In the genomic region with DNA sequence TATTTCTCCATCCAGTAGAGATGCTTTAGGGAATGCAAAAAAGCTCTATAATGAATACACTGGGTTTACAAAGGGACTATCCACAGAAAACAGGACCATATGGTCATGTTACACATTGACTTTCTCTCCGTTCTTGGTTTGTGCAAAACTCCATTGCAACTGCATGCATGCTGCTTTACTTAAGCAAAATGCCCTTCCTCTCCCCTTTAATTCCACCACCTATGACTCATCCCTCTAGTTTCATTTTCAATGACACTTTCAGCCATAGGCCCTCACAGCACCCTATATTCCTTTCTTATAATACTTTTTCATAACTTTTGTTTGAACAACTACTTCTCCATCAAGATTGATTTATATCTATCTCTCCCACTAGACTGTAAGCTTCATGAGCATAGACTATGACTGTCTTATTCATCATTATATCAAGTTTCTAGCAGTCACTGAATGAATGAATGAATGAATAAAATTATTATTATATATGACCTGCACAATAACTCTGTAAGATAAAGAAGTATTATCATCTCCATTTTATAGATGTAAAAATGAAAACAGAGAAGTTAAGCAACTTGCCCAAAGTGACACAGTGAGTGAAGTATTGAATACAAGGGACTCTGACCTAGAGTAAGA, we compare ENCODE assay signal across 1 cellular context.
A peak's percentile ranks its signal among the peaks of the same experiment; 100 is the strongest.
TF ChIP-seq lines count a peak whose summit lies in the region.

No MANE protein-coding gene starts in this region.

TF ChIP-seq in GM12878, 131 proteins besides CTCF, POLR2A, EP300 and RAD21 (continued from another document and continues in another):
- TF ChIP-seq, protein P1, sequence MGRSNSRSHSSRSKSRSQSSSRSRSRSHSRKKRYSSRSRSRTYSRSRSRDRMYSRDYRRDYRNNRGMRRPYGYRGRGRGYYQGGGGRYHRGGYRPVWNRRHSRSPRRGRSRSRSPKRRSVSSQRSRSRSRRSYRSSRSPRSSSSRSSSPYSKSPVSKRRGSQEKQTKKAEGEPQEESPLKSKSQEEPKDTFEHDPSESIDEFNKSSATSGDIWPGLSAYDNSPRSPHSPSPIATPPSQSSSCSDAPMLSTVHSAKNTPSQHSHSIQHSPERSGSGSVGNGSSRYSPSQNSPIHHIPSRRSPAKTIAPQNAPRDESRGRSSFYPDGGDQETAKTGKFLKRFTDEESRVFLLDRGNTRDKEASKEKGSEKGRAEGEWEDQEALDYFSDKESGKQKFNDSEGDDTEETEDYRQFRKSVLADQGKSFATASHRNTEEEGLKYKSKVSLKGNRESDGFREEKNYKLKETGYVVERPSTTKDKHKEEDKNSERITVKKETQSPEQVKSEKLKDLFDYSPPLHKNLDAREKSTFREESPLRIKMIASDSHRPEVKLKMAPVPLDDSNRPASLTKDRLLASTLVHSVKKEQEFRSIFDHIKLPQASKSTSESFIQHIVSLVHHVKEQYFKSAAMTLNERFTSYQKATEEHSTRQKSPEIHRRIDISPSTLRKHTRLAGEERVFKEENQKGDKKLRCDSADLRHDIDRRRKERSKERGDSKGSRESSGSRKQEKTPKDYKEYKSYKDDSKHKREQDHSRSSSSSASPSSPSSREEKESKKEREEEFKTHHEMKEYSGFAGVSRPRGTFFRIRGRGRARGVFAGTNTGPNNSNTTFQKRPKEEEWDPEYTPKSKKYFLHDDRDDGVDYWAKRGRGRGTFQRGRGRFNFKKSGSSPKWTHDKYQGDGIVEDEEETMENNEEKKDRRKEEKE (IDR thresholded peaks at IDR 0.05), result no peak
- TF ChIP-seq RBBP5 (conservative IDR thresholded peaks at IDR 0.05), result no peak
- TF ChIP-seq, protein P2, sequence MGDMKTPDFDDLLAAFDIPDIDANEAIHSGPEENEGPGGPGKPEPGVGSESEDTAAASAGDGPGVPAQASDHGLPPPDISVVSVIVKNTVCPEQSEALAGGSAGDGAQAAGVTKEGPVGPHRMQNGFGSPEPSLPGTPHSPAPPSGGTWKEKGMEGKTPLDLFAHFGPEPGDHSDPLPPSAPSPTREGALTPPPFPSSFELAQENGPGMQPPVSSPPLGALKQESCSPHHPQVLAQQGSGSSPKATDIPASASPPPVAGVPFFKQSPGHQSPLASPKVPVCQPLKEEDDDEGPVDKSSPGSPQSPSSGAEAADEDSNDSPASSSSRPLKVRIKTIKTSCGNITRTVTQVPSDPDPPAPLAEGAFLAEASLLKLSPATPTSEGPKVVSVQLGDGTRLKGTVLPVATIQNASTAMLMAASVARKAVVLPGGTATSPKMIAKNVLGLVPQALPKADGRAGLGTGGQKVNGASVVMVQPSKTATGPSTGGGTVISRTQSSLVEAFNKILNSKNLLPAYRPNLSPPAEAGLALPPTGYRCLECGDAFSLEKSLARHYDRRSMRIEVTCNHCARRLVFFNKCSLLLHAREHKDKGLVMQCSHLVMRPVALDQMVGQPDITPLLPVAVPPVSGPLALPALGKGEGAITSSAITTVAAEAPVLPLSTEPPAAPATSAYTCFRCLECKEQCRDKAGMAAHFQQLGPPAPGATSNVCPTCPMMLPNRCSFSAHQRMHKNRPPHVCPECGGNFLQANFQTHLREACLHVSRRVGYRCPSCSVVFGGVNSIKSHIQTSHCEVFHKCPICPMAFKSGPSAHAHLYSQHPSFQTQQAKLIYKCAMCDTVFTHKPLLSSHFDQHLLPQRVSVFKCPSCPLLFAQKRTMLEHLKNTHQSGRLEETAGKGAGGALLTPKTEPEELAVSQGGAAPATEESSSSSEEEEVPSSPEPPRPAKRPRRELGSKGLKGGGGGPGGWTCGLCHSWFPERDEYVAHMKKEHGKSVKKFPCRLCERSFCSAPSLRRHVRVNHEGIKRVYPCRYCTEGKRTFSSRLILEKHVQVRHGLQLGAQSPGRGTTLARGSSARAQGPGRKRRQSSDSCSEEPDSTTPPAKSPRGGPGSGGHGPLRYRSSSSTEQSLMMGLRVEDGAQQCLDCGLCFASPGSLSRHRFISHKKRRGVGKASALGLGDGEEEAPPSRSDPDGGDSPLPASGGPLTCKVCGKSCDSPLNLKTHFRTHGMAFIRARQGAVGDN (IDR thresholded peaks at IDR 0.05), result no peak
- no peak for TF ChIP-seq BACH1 (IDR thresholded peaks at IDR 0.05; ENCODE audit: borderline replicate concordance)
- peak; percentile 84 to 90 for TF ChIP-seq IKZF2 (IDR thresholded peaks at IDR 0.05)
- TF ChIP-seq NR2F1 (conservative IDR thresholded peaks at IDR 0.05), result 0 out of 2 replicates have a peak, but pooled peaks have one; percentile 41
- no peak for TF ChIP-seq NR2C2 (IDR thresholded peaks at IDR 0.05; ENCODE audit: borderline replicate concordance, control insufficient read depth, insufficient read length, low read depth)
- no peak for TF ChIP-seq CREB1 (IDR thresholded peaks at IDR 0.05; ENCODE audit: low read depth)
- no peak for TF ChIP-seq HDAC2 (IDR thresholded peaks at IDR 0.05)
- TF ChIP-seq SIN3A (IDR thresholded peaks at IDR 0.05; ENCODE audit: low read depth, low read length), result no peak
- peak in 1 of 2 experiments; percentile 35; a peak in 1 of 4 replicates for TF ChIP-seq ETV6 (conservative IDR thresholded peaks at IDR 0.05 in 1 of 2, IDR thresholded peaks at IDR 0.05 in 1 of 2; ENCODE audit: borderline replicate concordance in 1 of 2, low read depth in 1 of 2)
- no peak for TF ChIP-seq ZBED1 (IDR thresholded peaks at IDR 0.05; ENCODE audit: borderline replicate concordance)
- peak; percentile 78 for TF ChIP-seq EED (IDR thresholded peaks at IDR 0.05; ENCODE audit: low read depth)
- TF ChIP-seq, protein P3, sequence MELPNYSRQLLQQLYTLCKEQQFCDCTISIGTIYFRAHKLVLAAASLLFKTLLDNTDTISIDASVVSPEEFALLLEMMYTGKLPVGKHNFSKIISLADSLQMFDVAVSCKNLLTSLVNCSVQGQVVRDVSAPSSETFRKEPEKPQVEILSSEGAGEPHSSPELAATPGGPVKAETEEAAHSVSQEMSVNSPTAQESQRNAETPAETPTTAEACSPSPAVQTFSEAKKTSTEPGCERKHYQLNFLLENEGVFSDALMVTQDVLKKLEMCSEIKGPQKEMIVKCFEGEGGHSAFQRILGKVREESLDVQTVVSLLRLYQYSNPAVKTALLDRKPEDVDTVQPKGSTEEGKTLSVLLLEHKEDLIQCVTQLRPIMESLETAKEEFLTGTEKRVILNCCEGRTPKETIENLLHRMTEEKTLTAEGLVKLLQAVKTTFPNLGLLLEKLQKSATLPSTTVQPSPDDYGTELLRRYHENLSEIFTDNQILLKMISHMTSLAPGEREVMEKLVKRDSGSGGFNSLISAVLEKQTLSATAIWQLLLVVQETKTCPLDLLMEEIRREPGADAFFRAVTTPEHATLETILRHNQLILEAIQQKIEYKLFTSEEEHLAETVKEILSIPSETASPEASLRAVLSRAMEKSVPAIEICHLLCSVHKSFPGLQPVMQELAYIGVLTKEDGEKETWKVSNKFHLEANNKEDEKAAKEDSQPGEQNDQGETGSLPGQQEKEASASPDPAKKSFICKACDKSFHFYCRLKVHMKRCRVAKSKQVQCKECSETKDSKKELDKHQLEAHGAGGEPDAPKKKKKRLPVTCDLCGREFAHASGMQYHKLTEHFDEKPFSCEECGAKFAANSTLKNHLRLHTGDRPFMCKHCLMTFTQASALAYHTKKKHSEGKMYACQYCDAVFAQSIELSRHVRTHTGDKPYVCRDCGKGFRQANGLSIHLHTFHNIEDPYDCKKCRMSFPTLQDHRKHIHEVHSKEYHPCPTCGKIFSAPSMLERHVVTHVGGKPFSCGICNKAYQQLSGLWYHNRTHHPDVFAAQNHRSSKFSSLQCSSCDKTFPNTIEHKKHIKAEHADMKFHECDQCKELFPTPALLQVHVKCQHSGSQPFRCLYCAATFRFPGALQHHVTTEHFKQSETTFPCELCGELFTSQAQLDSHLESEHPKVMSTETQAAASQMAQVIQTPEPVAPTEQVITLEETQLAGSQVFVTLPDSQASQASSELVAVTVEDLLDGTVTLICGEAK (IDR thresholded peaks at IDR 0.05; ENCODE audit: borderline replicate concordance), result no peak
- TF ChIP-seq SUZ12 (IDR thresholded peaks at IDR 0.05; ENCODE audit: unreplicated experiment), result no peak
- TF ChIP-seq SPI1 (IDR thresholded peaks at IDR 0.05; ENCODE audit: borderline replicate concordance, insufficient read depth, low read depth, low read length), result no peak
- TF ChIP-seq TCF12 (IDR thresholded peaks at IDR 0.05; ENCODE audit: low read depth, low read length), result no peak
- TF ChIP-seq, protein P4, sequence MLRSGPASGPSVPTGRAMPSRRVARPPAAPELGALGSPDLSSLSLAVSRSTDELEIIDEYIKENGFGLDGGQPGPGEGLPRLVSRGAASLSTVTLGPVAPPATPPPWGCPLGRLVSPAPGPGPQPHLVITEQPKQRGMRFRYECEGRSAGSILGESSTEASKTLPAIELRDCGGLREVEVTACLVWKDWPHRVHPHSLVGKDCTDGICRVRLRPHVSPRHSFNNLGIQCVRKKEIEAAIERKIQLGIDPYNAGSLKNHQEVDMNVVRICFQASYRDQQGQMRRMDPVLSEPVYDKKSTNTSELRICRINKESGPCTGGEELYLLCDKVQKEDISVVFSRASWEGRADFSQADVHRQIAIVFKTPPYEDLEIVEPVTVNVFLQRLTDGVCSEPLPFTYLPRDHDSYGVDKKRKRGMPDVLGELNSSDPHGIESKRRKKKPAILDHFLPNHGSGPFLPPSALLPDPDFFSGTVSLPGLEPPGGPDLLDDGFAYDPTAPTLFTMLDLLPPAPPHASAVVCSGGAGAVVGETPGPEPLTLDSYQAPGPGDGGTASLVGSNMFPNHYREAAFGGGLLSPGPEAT (IDR thresholded peaks at IDR 0.05; ENCODE audit: low read depth), result peak; percentile 75
- 0 out of 2 replicates have a peak, but pooled peaks have one; percentile 67 for TF ChIP-seq MTA3 (IDR thresholded peaks at IDR 0.05; ENCODE audit: borderline replicate concordance, low read length)
- TF ChIP-seq, protein P5, sequence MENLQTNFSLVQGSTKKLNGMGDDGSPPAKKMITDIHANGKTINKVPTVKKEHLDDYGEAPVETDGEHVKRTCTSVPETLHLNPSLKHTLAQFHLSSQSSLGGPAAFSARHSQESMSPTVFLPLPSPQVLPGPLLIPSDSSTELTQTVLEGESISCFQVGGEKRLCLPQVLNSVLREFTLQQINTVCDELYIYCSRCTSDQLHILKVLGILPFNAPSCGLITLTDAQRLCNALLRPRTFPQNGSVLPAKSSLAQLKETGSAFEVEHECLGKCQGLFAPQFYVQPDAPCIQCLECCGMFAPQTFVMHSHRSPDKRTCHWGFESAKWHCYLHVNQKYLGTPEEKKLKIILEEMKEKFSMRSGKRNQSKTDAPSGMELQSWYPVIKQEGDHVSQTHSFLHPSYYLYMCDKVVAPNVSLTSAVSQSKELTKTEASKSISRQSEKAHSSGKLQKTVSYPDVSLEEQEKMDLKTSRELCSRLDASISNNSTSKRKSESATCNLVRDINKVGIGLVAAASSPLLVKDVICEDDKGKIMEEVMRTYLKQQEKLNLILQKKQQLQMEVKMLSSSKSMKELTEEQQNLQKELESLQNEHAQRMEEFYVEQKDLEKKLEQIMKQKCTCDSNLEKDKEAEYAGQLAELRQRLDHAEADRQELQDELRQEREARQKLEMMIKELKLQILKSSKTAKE (IDR thresholded peaks at IDR 0.05; ENCODE audit: low read depth, poor library complexity, severe bottlenecking), result peak; percentile 13
- no peak for TF ChIP-seq PAX8 (IDR thresholded peaks at IDR 0.05)
- TF ChIP-seq E4F1 (IDR thresholded peaks at IDR 0.05; ENCODE audit: borderline replicate concordance, partially characterized antibody), result no peak
- peak; percentile 58; the same call in 1 of the 2 replicates for TF ChIP-seq NFIC (IDR thresholded peaks at IDR 0.05; ENCODE audit: low read depth, low read length)
- TF ChIP-seq DPF2 (IDR thresholded peaks at IDR 0.05), result peak; percentile 72
- TF ChIP-seq, protein P6, sequence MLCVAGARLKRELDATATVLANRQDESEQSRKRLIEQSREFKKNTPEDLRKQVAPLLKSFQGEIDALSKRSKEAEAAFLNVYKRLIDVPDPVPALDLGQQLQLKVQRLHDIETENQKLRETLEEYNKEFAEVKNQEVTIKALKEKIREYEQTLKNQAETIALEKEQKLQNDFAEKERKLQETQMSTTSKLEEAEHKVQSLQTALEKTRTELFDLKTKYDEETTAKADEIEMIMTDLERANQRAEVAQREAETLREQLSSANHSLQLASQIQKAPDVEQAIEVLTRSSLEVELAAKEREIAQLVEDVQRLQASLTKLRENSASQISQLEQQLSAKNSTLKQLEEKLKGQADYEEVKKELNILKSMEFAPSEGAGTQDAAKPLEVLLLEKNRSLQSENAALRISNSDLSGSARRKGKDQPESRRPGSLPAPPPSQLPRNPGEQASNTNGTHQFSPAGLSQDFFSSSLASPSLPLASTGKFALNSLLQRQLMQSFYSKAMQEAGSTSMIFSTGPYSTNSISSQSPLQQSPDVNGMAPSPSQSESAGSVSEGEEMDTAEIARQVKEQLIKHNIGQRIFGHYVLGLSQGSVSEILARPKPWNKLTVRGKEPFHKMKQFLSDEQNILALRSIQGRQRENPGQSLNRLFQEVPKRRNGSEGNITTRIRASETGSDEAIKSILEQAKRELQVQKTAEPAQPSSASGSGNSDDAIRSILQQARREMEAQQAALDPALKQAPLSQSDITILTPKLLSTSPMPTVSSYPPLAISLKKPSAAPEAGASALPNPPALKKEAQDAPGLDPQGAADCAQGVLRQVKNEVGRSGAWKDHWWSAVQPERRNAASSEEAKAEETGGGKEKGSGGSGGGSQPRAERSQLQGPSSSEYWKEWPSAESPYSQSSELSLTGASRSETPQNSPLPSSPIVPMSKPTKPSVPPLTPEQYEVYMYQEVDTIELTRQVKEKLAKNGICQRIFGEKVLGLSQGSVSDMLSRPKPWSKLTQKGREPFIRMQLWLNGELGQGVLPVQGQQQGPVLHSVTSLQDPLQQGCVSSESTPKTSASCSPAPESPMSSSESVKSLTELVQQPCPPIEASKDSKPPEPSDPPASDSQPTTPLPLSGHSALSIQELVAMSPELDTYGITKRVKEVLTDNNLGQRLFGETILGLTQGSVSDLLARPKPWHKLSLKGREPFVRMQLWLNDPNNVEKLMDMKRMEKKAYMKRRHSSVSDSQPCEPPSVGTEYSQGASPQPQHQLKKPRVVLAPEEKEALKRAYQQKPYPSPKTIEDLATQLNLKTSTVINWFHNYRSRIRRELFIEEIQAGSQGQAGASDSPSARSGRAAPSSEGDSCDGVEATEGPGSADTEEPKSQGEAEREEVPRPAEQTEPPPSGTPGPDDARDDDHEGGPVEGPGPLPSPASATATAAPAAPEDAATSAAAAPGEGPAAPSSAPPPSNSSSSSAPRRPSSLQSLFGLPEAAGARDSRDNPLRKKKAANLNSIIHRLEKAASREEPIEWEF (IDR thresholded peaks at IDR 0.05; ENCODE audit: insufficient replicate concordance, low read depth, low read length), result no peak
- no peak for TF ChIP-seq SIX5 (IDR thresholded peaks at IDR 0.05; ENCODE audit: low read depth, low read length, severe bottlenecking)
- TF ChIP-seq SREBF2 (IDR thresholded peaks at IDR 0.05; ENCODE audit: low read length), result no peak
